Comparison of ENCODE assay signal across 16 cellular contexts in the genomic region with DNA sequence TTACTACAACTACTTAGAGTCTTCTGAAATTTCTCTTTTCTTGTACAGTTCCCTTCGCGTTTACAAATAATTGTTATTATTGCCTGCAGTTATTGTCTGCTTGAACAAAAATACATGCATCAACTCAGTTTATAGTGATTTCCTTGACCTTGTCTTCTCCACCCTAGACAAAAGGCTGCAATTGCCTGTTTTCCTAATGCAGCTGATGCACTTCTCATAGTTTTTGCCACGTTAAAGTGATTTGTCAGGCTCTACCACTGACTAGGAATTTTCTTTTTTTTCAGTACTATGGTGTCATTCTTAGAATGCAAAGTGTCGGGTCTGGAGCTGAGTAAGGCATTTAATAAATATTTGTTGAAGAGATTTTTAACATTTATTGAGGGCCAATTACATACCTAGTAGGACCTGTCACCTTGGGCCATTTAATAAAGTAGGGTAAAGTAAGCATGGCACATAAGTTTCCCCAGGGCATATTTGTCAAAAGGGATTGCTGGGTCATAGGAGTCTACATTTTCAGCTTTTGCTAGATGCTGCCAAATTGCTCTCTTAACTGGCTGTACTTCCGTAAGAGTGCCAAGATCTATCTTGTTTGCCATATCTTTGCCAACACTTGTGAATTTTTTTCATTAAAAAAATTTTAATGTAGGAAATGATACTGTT. TPM values are rescaled to one million over a fixed set of nuclear protein-coding genes. Genes with fewer than 3 reads are reported as not detected.
DNase-seq lines count a peak whose midpoint lies in the region; ATAC-seq and TF ChIP-seq lines count a peak whose summit lies in the region.
"Had no signal": no experiment of that assay in that cellular context is flagged by ENCODE, and none has a peak within 500 bp of the region (broad histone marks: within the 10 kb centered on the region; RNA-seq: fewer than 3 reads in every experiment).

No MANE protein-coding gene starts in this region.

- POLR2A ChIA-PET in HEK293 (lab: Yijun Ruan, JAX), result interaction anchor here (1.7 kb wide), 1 partner anchor 23 kb away, joined by 3 read pairs; no protein-coding TSS in a partner anchor
- POLR2A ChIA-PET in activated CD4-positive, alpha-beta memory T cell treated with anti-CD3 and anti-CD28 coated beads, Interleukin-2, amount 10 ng/mL, durations not matched to agents 7 days and 5 days (lab: Charles Lee), result interaction anchor here (1.4 kb wide), 1 partner anchor 23 kb away, joined by 3 read pairs; no protein-coding TSS in a partner anchor

- peaks cover 1% of the 10 kb centered on the region for H3K4me1 Mint-ChIP-seq in activated CD4-positive, alpha-beta memory T cell treated with anti-CD3 and anti-CD28 coated beads, Interleukin-2, amount 10 ng/mL, durations not matched to agents 7 days and 5 days

- no peaks in the 10 kb centered on the region for H3K9me3 ChIP-seq in HEK293 (ENCODE audit: control insufficient read depth, insufficient read depth, low read depth, low read length)
- H3K9me3 ChIP-seq in gastrocnemius medialis, result no peaks in the 10 kb centered on the region
- H3K9me3 ChIP-seq: thyroid gland had no signal

- H3K27ac Mint-ChIP-seq in activated CD4-positive, alpha-beta memory T cell treated with anti-CD3 and anti-CD28 coated beads, Interleukin-2, amount 10 ng/mL, durations not matched to agents 7 days and 5 days, result no peak overlapping the region
- H3K27ac Mint-ChIP-seq: activated naive CD8-positive, alpha-beta T cell had no signal

- no peak overlapping the region for H3K4me3 Mint-ChIP-seq in activated CD4-positive, alpha-beta memory T cell treated with anti-CD3 and anti-CD28 coated beads, Interleukin-2, amount 10 ng/mL, durations not matched to agents 7 days and 5 days
- H3K4me3 Mint-ChIP-seq: activated naive CD8-positive, alpha-beta T cell had no signal

- peaks cover 3% of the 10 kb centered on the region for H3K36me3 Mint-ChIP-seq in activated CD4-positive, alpha-beta memory T cell treated with anti-CD3 and anti-CD28 coated beads, Interleukin-2, amount 10 ng/mL, durations not matched to agents 7 days and 5 days (ENCODE audit: low read depth)

- no peaks in the 10 kb centered on the region for H3K36me3 ChIP-seq in HEK293 (ENCODE audit: control insufficient read depth in 2 of 2, insufficient read depth in 1 of 2, low read length in 2 of 2)
- H3K36me3 ChIP-seq in gastrocnemius medialis, result no peaks in the 10 kb centered on the region
- H3K36me3 ChIP-seq: thyroid gland had no signal

- CTCF ChIA-PET in HEK293 (lab: Yijun Ruan, JAX), result interaction anchor here (0.5 to 1.7 kb wide), 3 partner anchors 19 to 846 kb away, joined by 3 to 5 read pairs (median 4); no protein-coding TSS in a partner anchor
- CTCF ChIA-PET in activated CD4-positive, alpha-beta memory T cell treated with anti-CD3 and anti-CD28 coated beads, Interleukin-2, amount 10 ng/mL, durations not matched to agents 7 days and 5 days (lab: Charles Lee), result no interaction called here

- H3K27me3 ChIP-seq in gastrocnemius medialis, result no peaks in the 10 kb centered on the region
- H3K27me3 ChIP-seq: thyroid gland had no signal

- no peaks in the 10 kb centered on the region for H3K9me3 Mint-ChIP-seq in activated CD4-positive, alpha-beta memory T cell treated with anti-CD3 and anti-CD28 coated beads, Interleukin-2, amount 10 ng/mL, durations not matched to agents 7 days and 5 days

- TF ChIP-seq POLR2A in gastrocnemius medialis (IDR thresholded peaks at IDR 0.05), result no peak

- TF ChIP-seq CTCF in HEK293 (tag by site-specific recombination; IDR thresholded peaks at IDR 0.05) (no peak), gastrocnemius medialis (IDR thresholded peaks at IDR 0.05 in 4 of 5, conservative IDR thresholded peaks at IDR 0.05 in 1 of 5) (no peak)

- no peaks in the 10 kb centered on the region for H3K27me3 Mint-ChIP-seq in activated CD4-positive, alpha-beta memory T cell treated with anti-CD3 and anti-CD28 coated beads, Interleukin-2, amount 10 ng/mL, durations not matched to agents 7 days and 5 days
- H3K27me3 Mint-ChIP-seq: activated naive CD8-positive, alpha-beta T cell had no signal

- intact Hi-C loops in gastrocnemius medialis (cut with DNase I; ENCODE audit: low total_unique reads), result no loop called here

- in situ Hi-C loops in gastrocnemius medialis (cut with MboI; ENCODE audit: low sequenced_read_pairs in 4 of 4), result no loop called here

- ATAC-seq in gastrocnemius medialis (peak in 1 of 2 donors; percentile 34), HG02623 (IDR thresholded peaks at IDR 0.05; ENCODE audit: unreplicated experiment) (no peak)

- H3K4me1 ChIP-seq in HEK293 (ENCODE audit: control insufficient read depth, insufficient read depth, low read length) (peaks cover 14% of the 10 kb centered on the region), gastrocnemius medialis (peaks cover 71 to 80% of the 10 kb centered on the region in 2 donors)

- H3K4me3 ChIP-seq in HEK293 (ENCODE audit: low read depth, low read length), result no peak overlapping the region
- peak overlapping the region in 1 of 4 donors; percentile 26 for H3K4me3 ChIP-seq in gastrocnemius medialis
- H3K4me3 ChIP-seq: thyroid gland had no signal

- H3K27ac ChIP-seq in HEK293 (ENCODE audit: extremely low read depth, low read depth, low read length) (no peak overlapping the region), gastrocnemius medialis (peak overlapping the region; percentile 51 to 75 (median 72))
- H3K27ac ChIP-seq: thyroid gland had no signal

- peak; percentile 18 for DNase-seq in amniotic epithelial cell (ENCODE audit: low read depth)
- DNase-seq in kidney tubule cell (ENCODE audit: low spot score), result peak; percentile 18
- DNase-seq in gastrocnemius medialis, result no peak
- no peak for DNase-seq in activated CD4-positive, alpha-beta memory T cell treated with anti-CD3 and anti-CD28 coated beads, Interleukin-2, amount 10 ng/mL, durations not matched to agents 7 days and 5 days
- DNase-seq in COLO668 (lab: John Stamatoyannopoulos, UW; ENCODE audit: unreplicated experiment), result no peak
- no peak for DNase-seq in C1 segment of cervical spinal cord (lab: John Stamatoyannopoulos, UW)
- DNase-seq: activated CD4-positive, alpha-beta T cell treated with anti-CD3 and anti-CD28 coated beads for 4 hours; activated T-cell treated with anti-CD3 and anti-CD28 coated beads for 4 hours; cerebellar nuclear complex; NCI-H2029 treated with DMSO at 0.1 percent for 48 hours; SHP77; T-helper 9 cell; thyroid gland had no signal

TF ChIP-seq in HEK293, 187 proteins besides CTCF, POLR2A, EP300 and RAD21:
- TF ChIP-seq, protein P1, sequence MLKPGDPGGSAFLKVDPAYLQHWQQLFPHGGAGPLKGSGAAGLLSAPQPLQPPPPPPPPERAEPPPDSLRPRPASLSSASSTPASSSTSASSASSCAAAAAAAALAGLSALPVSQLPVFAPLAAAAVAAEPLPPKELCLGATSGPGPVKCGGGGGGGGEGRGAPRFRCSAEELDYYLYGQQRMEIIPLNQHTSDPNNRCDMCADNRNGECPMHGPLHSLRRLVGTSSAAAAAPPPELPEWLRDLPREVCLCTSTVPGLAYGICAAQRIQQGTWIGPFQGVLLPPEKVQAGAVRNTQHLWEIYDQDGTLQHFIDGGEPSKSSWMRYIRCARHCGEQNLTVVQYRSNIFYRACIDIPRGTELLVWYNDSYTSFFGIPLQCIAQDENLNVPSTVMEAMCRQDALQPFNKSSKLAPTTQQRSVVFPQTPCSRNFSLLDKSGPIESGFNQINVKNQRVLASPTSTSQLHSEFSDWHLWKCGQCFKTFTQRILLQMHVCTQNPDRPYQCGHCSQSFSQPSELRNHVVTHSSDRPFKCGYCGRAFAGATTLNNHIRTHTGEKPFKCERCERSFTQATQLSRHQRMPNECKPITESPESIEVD (tag by site-specific recombination; IDR thresholded peaks at IDR 0.05), result peak; percentile 64
- TF ChIP-seq ZNF433 (tag by site-specific recombination; IDR thresholded peaks at IDR 0.05; ENCODE audit: low read depth) (no peak), FEZF1 (tag by site-specific recombination; IDR thresholded peaks at IDR 0.05) (peak; percentile 47)
TF ChIP-seq in HEK293: peak in this region for 2.

RNA-seq across cellular contexts. Expression of a gene that starts 24.1 kb away (rescaled TPM):
- 10 to 100 TPM; 34.7 to 56.8 (median 38.2) TPM for total RNA-seq in gastrocnemius medialis
- 10 to 100 TPM; 49.5 to 57.2 TPM for total RNA-seq in activated CD4-positive, alpha-beta memory T cell treated with anti-CD3 and anti-CD28 coated beads, Interleukin-2, amount 10 ng/mL, durations not matched to agents 7 days and 5 days

Comparison
In these comparisons a context has a peak if more than half of its experiments do, and no peak if none do; other contexts are left out.
1. DNase-seq: peak in amniotic epithelial cell (single experiment) and kidney tubule cell (single experiment); none in gastrocnemius medialis (0 of 2), activated CD4-positive, alpha-beta memory T cell treated with anti-CD3 and anti-CD28 coated beads, Interleukin-2, amount 10 ng/mL, durations not matched to agents 7 days and 5 days (single experiment), COLO668 (single experiment) and C1 segment of cervical spinal cord (0 of 14).